Comparison of ENCODE assay signal across 1 cellular context in the genomic region with DNA sequence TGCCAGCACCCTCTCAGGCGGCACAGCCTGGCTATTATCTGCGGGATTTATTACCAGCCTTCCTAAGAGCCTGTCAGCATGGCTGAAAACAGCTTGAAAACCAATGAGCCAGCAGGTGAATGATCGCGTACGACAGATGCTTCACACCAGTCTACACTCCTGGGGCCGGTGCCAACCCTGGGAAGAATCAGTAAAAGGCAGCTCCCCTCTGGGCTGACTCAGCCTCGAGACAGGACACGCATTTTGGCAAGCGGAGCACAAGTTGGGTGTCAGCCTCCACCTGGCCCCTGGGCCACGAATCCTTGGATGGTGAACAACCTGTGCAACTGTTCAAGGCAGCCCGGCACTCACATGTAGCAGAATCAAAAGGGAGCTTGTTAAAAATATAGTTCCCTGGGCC.
TF ChIP-seq lines count a peak whose summit lies in the region.

No MANE protein-coding gene starts in this region.

TF ChIP-seq in SK-N-SH, 30 proteins besides CTCF, POLR2A, EP300 and RAD21 (continued from another document):
- TF ChIP-seq, protein P1, sequence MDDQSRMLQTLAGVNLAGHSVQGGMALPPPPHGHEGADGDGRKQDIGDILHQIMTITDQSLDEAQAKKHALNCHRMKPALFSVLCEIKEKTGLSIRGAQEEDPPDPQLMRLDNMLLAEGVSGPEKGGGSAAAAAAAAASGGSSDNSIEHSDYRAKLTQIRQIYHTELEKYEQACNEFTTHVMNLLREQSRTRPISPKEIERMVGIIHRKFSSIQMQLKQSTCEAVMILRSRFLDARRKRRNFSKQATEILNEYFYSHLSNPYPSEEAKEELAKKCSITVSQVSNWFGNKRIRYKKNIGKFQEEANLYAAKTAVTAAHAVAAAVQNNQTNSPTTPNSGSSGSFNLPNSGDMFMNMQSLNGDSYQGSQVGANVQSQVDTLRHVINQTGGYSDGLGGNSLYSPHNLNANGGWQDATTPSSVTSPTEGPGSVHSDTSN (IDR thresholded peaks at IDR 0.05) = peak; percentile 56
- TF ChIP-seq MXI1 (IDR thresholded peaks at IDR 0.05; ENCODE audit: low read depth, low read length) (no peak), GATA2 (CRISPR knock-in tag; IDR thresholded peaks at IDR 0.05) (no peak), TEAD4 (IDR thresholded peaks at IDR 0.05; ENCODE audit: borderline replicate concordance, insufficient read depth) (no peak), JUND (IDR thresholded peaks at IDR 0.05) (no peak), SIN3A (IDR thresholded peaks at IDR 0.05; ENCODE audit: borderline replicate concordance, low read depth, low read length) (no peak), REST (IDR thresholded peaks at IDR 0.05; ENCODE audit: low read depth, low read length) (no peak), NFIC (IDR thresholded peaks at IDR 0.05; ENCODE audit: borderline replicate concordance) (peak; percentile 49; the same call in 1 of the 2 replicates)
